8 cellular contexts compared by ENCODE assay signal in genomic region chr20:56628015-56628872, GRCh38. TPM values are rescaled to one million over a fixed set of nuclear protein-coding genes. Genes with fewer than 3 reads are reported as not detected.
DNase-seq lines count a peak whose midpoint lies in the region; ATAC-seq and TF ChIP-seq lines count a peak whose summit lies in the region.

No MANE protein-coding gene starts in this region.

- WGBS in neuronal stem cell (ENCODE audit: extremely low coverage in 2 of 2, insufficient read length in 2 of 2, insufficient replicate concordance in 1 of 2), 2 donors, result no CpG with 5 or more reads among the region's 48 CpGs

- H4K91ac ChIP-seq in neuronal stem cell (ENCODE audit: low read depth, low read length, poor library complexity), result no peak overlapping the region

- H3K9me3 ChIP-seq in NT2/D1 (ENCODE audit: insufficient read depth, low read length), result no peaks in the 10 kb centered on the region
- H3K9me3 ChIP-seq in neuronal stem cell (replicated peaks in 1 of 2; ENCODE audit: control insufficient read depth in 2 of 2, insufficient read depth in 1 of 2, low read depth in 1 of 2, low read length in 2 of 2), result no peaks in the 10 kb centered on the region

- peak; percentile 51 for DNase-seq in D341Med (ENCODE audit: low spot score)
- DNase-seq in NT2/D1 (ENCODE audit: low read depth, low spot score), result no peak
- peak; percentile 27 for DNase-seq in epithelial cell of esophagus (ENCODE audit: low read depth)
- no peak for DNase-seq in neuronal stem cell (ENCODE audit: low spot score)
- no peak for DNase-seq in NCI-H146 treated with DMSO at 0.1 percent for 48 hours (lab: John Stamatoyannopoulos, UW; ENCODE audit: unreplicated experiment)
- DNase-seq in NOMO-1 (lab: John Stamatoyannopoulos, UW; ENCODE audit: unreplicated experiment in 2 of 2), result no peak

- H3K4me1 ChIP-seq in NT2/D1 (ENCODE audit: insufficient read depth, insufficient read length), result peaks cover 11% of the 10 kb centered on the region
- peaks cover 0 to 21% of the 10 kb centered on the region in 2 donors for H3K4me1 ChIP-seq in neuronal stem cell (ENCODE audit: control insufficient read depth in 2 of 2, insufficient read depth in 1 of 2, low read depth in 1 of 2, low read length in 2 of 2)

- no peak overlapping the region for H2BK120ac ChIP-seq in neuronal stem cell (ENCODE audit: low read depth, low read length)

- H4K8ac ChIP-seq in neuronal stem cell (ENCODE audit: low read depth, low read length), result no peak overlapping the region

- no peak overlapping the region for H2BK5ac ChIP-seq in neuronal stem cell (ENCODE audit: low read length)

- H2BK12ac ChIP-seq in neuronal stem cell (ENCODE audit: low read length), result no peak overlapping the region

- H3K9ac ChIP-seq in NT2/D1 (ENCODE audit: insufficient read length, low read depth) (peak overlapping the region; percentile 66), neuronal stem cell (ENCODE audit: low read depth, low read length, poor library complexity) (no peak overlapping the region)

- peak overlapping the region; percentile 30 for H2AK5ac ChIP-seq in neuronal stem cell (ENCODE audit: low read depth, low read length)

- no peak overlapping the region for H3K4ac ChIP-seq in neuronal stem cell (ENCODE audit: low read length)

- H3K27ac ChIP-seq in neuronal stem cell (replicated peaks; ENCODE audit: low read length), result no peak overlapping the region

- no peak overlapping the region for H3K23ac ChIP-seq in neuronal stem cell (ENCODE audit: low read depth, low read length, poor library complexity)

- H3K36me3 ChIP-seq in NT2/D1 (ENCODE audit: insufficient read depth, insufficient read length, low read length) (peaks cover 18% of the 10 kb centered on the region), neuronal stem cell (replicated peaks in 1 of 2; ENCODE audit: control insufficient read depth in 2 of 2, insufficient read depth in 2 of 2, low read length in 2 of 2) (no peaks in the 10 kb centered on the region)

- no peak for TF ChIP-seq CTCF in epithelial cell of esophagus (IDR thresholded peaks at IDR 0.05; ENCODE audit: insufficient read depth, low read depth, low read length, missing control alignments)

- peak overlapping the region; percentile 45 for H2AFZ ChIP-seq in neuronal stem cell (ENCODE audit: low read length)

- ATAC-seq in HG02610 (IDR thresholded peaks at IDR 0.05; ENCODE audit: unreplicated experiment) (no peak), HG03045 (IDR thresholded peaks at IDR 0.05; ENCODE audit: unreplicated experiment) (no peak)

- no peak overlapping the region for H3K14ac ChIP-seq in neuronal stem cell (ENCODE audit: low read length)

- no peaks in the 10 kb centered on the region for H3K79me1 ChIP-seq in neuronal stem cell (ENCODE audit: low read depth, low read length)

- no peak overlapping the region for H2BK15ac ChIP-seq in neuronal stem cell (ENCODE audit: low read length)

- H3K18ac ChIP-seq in neuronal stem cell (ENCODE audit: low read length), result peak overlapping the region; percentile 5

- peak overlapping the region; percentile 95 for H3K4me3 ChIP-seq in NT2/D1 (ENCODE audit: insufficient read length, low read depth)
- peak overlapping the region; percentile 98 for H3K4me3 ChIP-seq in epithelial cell of esophagus (ENCODE audit: low read length)
- H3K4me3 ChIP-seq in neuronal stem cell (ENCODE audit: low read length in 2 of 2), result no peak overlapping the region

- peak overlapping the region; percentile 86 for H3K4me2 ChIP-seq in neuronal stem cell (ENCODE audit: insufficient read depth, low read length, poor library complexity, severe bottlenecking)

- H3K27me3 ChIP-seq in NT2/D1 (ENCODE audit: insufficient read depth, insufficient read length) (peaks cover 31% of the 10 kb centered on the region), neuronal stem cell (ENCODE audit: control insufficient read depth in 3 of 3, insufficient read depth in 3 of 3, low read depth in 1 of 3, low read length in 3 of 3) (peaks cover 61 to 94% (median 87%) of the 10 kb centered on the region in 3 experiments)

RNA-seq across cellular contexts. Expression of gene TFAP2C, which starts 0.9 kb away (rescaled TPM):
- 0.07 TPM for polyA plus RNA-seq in neuronal stem cell (2013, experiment 1 of 2)
- 0.08 TPM for polyA plus RNA-seq in neuronal stem cell (2013, experiment 2 of 2)

Comparison
In these comparisons a context has a peak if more than half of its experiments do, and no peak if none do; other contexts are left out.
1. DNase-seq: peak in D341Med (single experiment) and epithelial cell of esophagus (single experiment); none in NT2/D1 (single experiment), neuronal stem cell (single experiment), NCI-H146 treated with DMSO at 0.1 percent for 48 hours (single experiment) and NOMO-1 (0 of 2).
2. H3K4me3 ChIP-seq: peak in NT2/D1 (single experiment) and epithelial cell of esophagus (single experiment); none in neuronal stem cell (0 of 2).